In the genomic region with DNA sequence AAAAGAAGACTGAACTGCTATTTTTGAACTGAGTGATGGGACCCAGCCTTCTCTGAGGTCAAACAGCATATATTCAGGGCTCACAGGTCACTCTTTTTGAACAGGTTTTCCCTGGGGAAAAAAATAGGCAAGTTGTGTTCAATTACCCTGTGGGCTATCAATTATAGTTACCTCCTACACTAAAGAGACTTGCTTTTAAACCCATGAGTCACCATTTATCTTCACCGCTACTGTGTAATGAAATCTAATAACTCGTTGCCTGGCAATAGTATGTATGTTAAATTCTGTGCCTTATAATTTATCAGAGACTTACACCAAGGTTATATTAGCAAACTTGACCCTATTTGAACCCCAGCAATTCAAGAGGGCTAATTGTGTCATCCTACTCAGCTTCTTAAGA, we compare ENCODE assay signal across 31 cellular contexts.
"Had no signal": no experiment of that assay in that cellular context is flagged by ENCODE, and none has a peak within 500 bp of the region (broad histone marks: within the 10 kb centered on the region; RNA-seq: fewer than 3 reads in every experiment).

No MANE protein-coding gene starts in this region.

- H3K27me3 Mint-ChIP-seq: activated CD4-positive, alpha-beta memory T cell treated with anti-CD3 and anti-CD28 coated beads for 36 hours; activated CD4-positive, alpha-beta T cell treated with anti-CD3 and anti-CD28 coated beads, Interleukin-2, amount 10 ng/mL, durations not matched to agents 24 days and 14 days; activated T-helper 17 cell treated with anti-CD3 and anti-CD28 coated beads, Interleukin-2, amount 50 U/mL, for 72 hours; brain; naive B cell had no signal

- FAIRE-seq: kidney, TTC549 had no signal

- DNase-seq: activated CD4-positive, alpha-beta memory T cell treated with anti-CD3 and anti-CD28 coated beads for 36 hours; activated CD4-positive, alpha-beta T cell treated with anti-CD3 and anti-CD28 coated beads, Interleukin-2, amount 10 ng/mL, durations not matched to agents 24 days and 14 days; activated CD8-positive, alpha-beta memory T cell treated with anti-CD3 and anti-CD28 coated beads, Interleukin-2, amount 50 U/mL, for 4 hours; activated gamma-delta T cell treated with Interleukin-2 at 50 U/mL for 16 hours; activated naive CD4-positive, alpha-beta T cell treated with anti-CD3 and anti-CD28 coated beads, Interleukin-2, amount 50 U/mL, for 16 hours; activated T-cell treated with anti-CD3 and anti-CD28 coated beads, Interleukin-2, amount 50 U/mL, for 4 hours; aorta; dorsolateral prefrontal cortex; effector memory CD4-positive, alpha-beta T cell; kidney; left colon; naive B cell; nephron progenitor cell; right lobe of liver; stimulated activated CD4-positive, alpha-beta T cell treated with anti-CD3 and anti-CD28 coated beads, Interleukin-12 subunit alpha, Interleukin-12 subunit beta, amount 100 ng/mL, for 4 hours; stimulated activated CD4-positive, alpha-beta T cell treated with anti-CD3 and anti-CD28 coated beads, Interleukin-4, amount 100 ng/mL, for 1 hour; stimulated activated naive CD8-positive, alpha-beta T cell treated with anti-CD3 and anti-CD28 coated beads, Interleukin-15, Interleukin-2, amounts not matched to agents 100 U/mL and 50 U/mL, for 24 hours; T-helper 9 cell; testis; transverse colon; uterus had no signal

- H2AFZ ChIP-seq: hepatocyte had no signal

- H3K4me3 ChIP-seq: coronary artery, dorsolateral prefrontal cortex, gastroesophageal sphincter, hepatocyte, right lobe of liver, testis, transverse colon, uterus had no signal

- H3K27ac Mint-ChIP-seq: activated CD4-positive, alpha-beta memory T cell treated with anti-CD3 and anti-CD28 coated beads for 36 hours; activated CD4-positive, alpha-beta T cell treated with anti-CD3 and anti-CD28 coated beads, Interleukin-2, amount 10 ng/mL, durations not matched to agents 24 days and 14 days; activated T-helper 17 cell treated with anti-CD3 and anti-CD28 coated beads, Interleukin-2, amount 50 U/mL, for 72 hours; brain; mesothelial cell of epicardium; nephron progenitor cell; T-helper 1 cell treated with Interleukin-12 subunit alpha and Interleukin-12 subunit beta and Interleukin-4 antibody, amounts not matched to agents 30 μg/mL and 1 μg/mL, for 36 hours had no signal

- ATAC-seq: activated T-cell treated with anti-CD3 and anti-CD28 coated beads, Interleukin-2, amount 50 U/mL, for 4 hours; activated T-helper 17 cell treated with anti-CD3 and anti-CD28 coated beads, Interleukin-2, amount 50 U/mL, for 72 hours; gastroesophageal sphincter; left colon; right lobe of liver; stimulated activated naive CD8-positive, alpha-beta T cell treated with anti-CD3 and anti-CD28 coated beads, Interleukin-15, Interleukin-2, amounts not matched to agents 100 U/mL and 50 U/mL, for 24 hours had no signal

- H3K9me3 Mint-ChIP-seq: activated T-cell treated with anti-CD3 and anti-CD28 coated beads, Interleukin-2, amount 50 U/mL, for 4 hours had no signal

- H3K27ac ChIP-seq: coronary artery, dorsolateral prefrontal cortex, gastroesophageal sphincter, hepatocyte, neutrophil, right lobe of liver, testis, transverse colon, uterus, VCaP had no signal

- H3K4me3 Mint-ChIP-seq: activated CD4-positive, alpha-beta memory T cell treated with anti-CD3 and anti-CD28 coated beads for 36 hours; activated CD4-positive, alpha-beta T cell treated with anti-CD3 and anti-CD28 coated beads, Interleukin-2, amount 10 ng/mL, durations not matched to agents 24 days and 14 days; activated T-cell treated with anti-CD3 and anti-CD28 coated beads, Interleukin-2, amount 50 U/mL, for 4 hours; activated T-helper 17 cell treated with anti-CD3 and anti-CD28 coated beads, Interleukin-2, amount 50 U/mL, for 72 hours; brain; mesothelial cell of epicardium; naive B cell; nephron progenitor cell; T-helper 1 cell treated with Interleukin-12 subunit alpha and Interleukin-12 subunit beta and Interleukin-4 antibody, amounts not matched to agents 30 μg/mL and 1 μg/mL, for 36 hours had no signal

- H3K36me3 ChIP-seq: gastroesophageal sphincter, right lobe of liver, transverse colon, uterus had no signal

- H3K4me1 Mint-ChIP-seq: activated T-helper 17 cell treated with anti-CD3 and anti-CD28 coated beads, Interleukin-2, amount 50 U/mL, for 72 hours; brain; mesothelial cell of epicardium; naive B cell had no signal

- H3K4me1 ChIP-seq: gastroesophageal sphincter, right lobe of liver, testis, transverse colon, uterus had no signal

- H3K27me3 ChIP-seq: dorsolateral prefrontal cortex, gastroesophageal sphincter, hepatocyte, neutrophil, right lobe of liver, testis, transverse colon, uterus had no signal

- H3K79me2 ChIP-seq: hepatocyte had no signal

- H3K36me3 Mint-ChIP-seq: naive B cell had no signal

- H3K9me3 ChIP-seq: gastroesophageal sphincter, neutrophil, right lobe of liver, testis, transverse colon, uterus had no signal

- H3K4me2 ChIP-seq: hepatocyte had no signal
